In the genomic region with DNA sequence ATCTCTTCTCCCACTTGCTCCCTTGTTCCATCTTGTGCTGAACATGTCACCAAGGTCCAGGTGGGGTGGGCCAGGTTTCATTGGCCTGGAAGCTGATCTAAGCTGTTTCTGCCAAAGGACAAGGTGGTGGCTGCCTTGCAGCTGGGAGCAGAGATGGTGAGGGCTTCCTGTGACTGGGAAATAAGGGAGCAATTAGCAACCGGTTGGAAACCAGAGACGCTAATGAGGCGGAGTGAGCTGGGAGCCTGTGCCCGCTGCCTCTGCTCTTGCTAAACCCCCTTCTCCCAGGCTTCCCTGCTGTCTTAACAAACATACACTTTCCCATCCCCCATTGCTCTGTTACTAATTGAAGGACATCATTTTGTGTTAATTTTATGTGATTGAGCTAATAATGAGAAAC, we compare ENCODE assay signal across 20 cellular contexts.
"Had no signal": no experiment of that assay in that cellular context is flagged by ENCODE, and none has a peak within 500 bp of the region (broad histone marks: within the 10 kb centered on the region; RNA-seq: fewer than 3 reads in every experiment).

No MANE protein-coding gene starts in this region.

- H3K36me3 ChIP-seq: cardiac muscle cell, esophagus squamous epithelium, lower lobe of right lung, right atrium auricular region, tibial artery had no signal

- H3K4me1 ChIP-seq: esophagus squamous epithelium, lower lobe of right lung, right atrium auricular region, tibial artery had no signal

- H3K9me3 ChIP-seq: esophagus squamous epithelium, lower lobe of right lung, right atrium auricular region, tibial artery had no signal

- DNase-seq: activated CD4-positive, alpha-beta T cell treated with anti-CD3 and anti-CD28 coated beads, Interleukin-2, amount 10 ng/mL, durations not matched to agents 7 days and 5 days; activated CD8-positive, alpha-beta T cell treated with anti-CD3 and anti-CD28 coated beads, Interleukin-2, amount 10 ng/mL, durations not matched to agents 7 days and 5 days; activated naive CD4-positive, alpha-beta T cell treated with Interleukin-2 at 50 U/mL for 16 hours; activated naive CD8-positive, alpha-beta T cell treated with anti-CD3 and anti-CD28 coated beads, Interleukin-2, amount 10 ng/mL, durations not matched to agents 7 days and 5 days; activated T-cell treated with anti-CD3 and anti-CD28 coated beads, Interleukin-2, amount 50 U/mL, for 24 hours; amygdala; dermis blood vessel endothelial cell; effector memory CD4-positive, alpha-beta T cell; esophagus squamous epithelium; left cardiac atrium; lower lobe of right lung; natural killer cell; stimulated activated CD4-positive, alpha-beta T cell treated with anti-CD3 and anti-CD28 coated beads, Interleukin-12 subunit alpha, Interleukin-12 subunit beta, amount 100 ng/mL, for 4 hours; stimulated activated CD4-positive, alpha-beta T cell treated with anti-CD3 and anti-CD28 coated beads, Interleukin-2, amount 100 ng/mL, for 24 hours; stimulated activated naive CD8-positive, alpha-beta T cell treated with anti-CD3 and anti-CD28 coated beads, Interleukin-15, Interleukin-2, amounts not matched to agents 100 U/mL and 50 U/mL, for 24 hours; substantia nigra; T-helper 9 cell; tibial artery had no signal

- H3K4me3 ChIP-seq: cardiac muscle cell, esophagus squamous epithelium, lower lobe of right lung, right atrium auricular region, tibial artery had no signal

- H3K27me3 ChIP-seq: cardiac muscle cell, esophagus squamous epithelium, right atrium auricular region, tibial artery had no signal

- H3K27ac ChIP-seq: cardiac muscle cell, esophagus squamous epithelium, lower lobe of right lung, right atrium auricular region, tibial artery had no signal
